Comparison of ENCODE assay signal across 8 cellular contexts in the genomic region with DNA sequence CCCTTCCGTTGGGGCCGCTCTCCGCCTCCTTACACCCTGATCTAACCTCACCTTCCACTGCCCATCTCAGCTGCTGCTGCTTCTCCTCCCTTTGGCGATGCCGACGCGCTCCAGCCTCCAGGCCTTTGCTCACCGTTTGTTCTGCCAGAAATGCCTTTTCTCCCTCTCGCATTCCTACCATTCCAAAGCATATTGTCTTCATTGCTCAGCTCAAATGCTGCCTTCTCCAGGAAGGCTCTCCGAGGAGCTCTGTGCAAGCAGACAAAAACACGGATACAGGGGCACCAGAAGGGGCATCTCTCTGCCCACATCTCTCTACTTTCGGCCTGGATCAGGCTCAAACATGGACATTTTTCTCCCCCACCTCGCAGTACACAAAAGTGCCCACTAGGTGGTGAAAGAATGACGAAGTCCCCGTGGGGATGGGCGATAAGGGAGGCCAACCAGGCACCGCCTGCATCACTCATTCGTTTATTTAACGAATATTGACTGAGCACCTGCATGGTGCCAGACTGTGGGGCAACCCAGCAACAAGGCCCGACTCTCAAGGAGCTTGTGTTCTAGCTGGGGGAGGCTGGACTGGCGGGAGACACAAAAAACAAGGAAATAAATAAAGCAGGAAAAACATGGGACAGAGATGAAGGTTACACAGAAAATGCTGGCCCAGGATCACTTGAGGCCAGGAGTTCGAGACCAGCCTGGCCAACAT. TPM values are rescaled to one million over a fixed set of nuclear protein-coding genes. Genes with fewer than 3 reads are reported as not detected.
DNase-seq lines count a peak whose midpoint lies in the region; ATAC-seq and TF ChIP-seq lines count a peak whose summit lies in the region.

No MANE protein-coding gene starts in this region.

- no peak overlapping the region for H3K4me3 ChIP-seq in hepatocyte
- H3K4me3 ChIP-seq in sigmoid colon, result peak overlapping the region in 1 of 4 donors; percentile 5

- peak overlapping the region; percentile 54 for H3K4me2 ChIP-seq in hepatocyte

- H4K20me1 ChIP-seq in hepatocyte (ENCODE audit: insufficient read depth, poor library complexity, severe bottlenecking), result no peaks in the 10 kb centered on the region

- H3K4me1 ChIP-seq in hepatocyte (ENCODE audit: insufficient read depth) (peaks cover 11% of the 10 kb centered on the region), sigmoid colon (peaks cover 0 to 13% (median 10%) of the 10 kb centered on the region in 4 donors)

- H3K27ac ChIP-seq in hepatocyte (no peak overlapping the region), sigmoid colon (peak overlapping the region; percentile 58 to 85 (median 68))

- 25% methylated on average over 22 of the region's 22 CpGs for WGBS in hepatocyte (ENCODE audit: low lambda C conversion rate, missing lambda C conversion rate)
- 27 to 31% methylated on average over 22 of the region's 22 CpGs for whole genome bisulfite sequencing in sigmoid colon, 2 donors

- H3K79me2 ChIP-seq in hepatocyte, result no peaks in the 10 kb centered on the region

- no peaks in the 10 kb centered on the region for H3K27me3 ChIP-seq in hepatocyte
- no peaks in the 10 kb centered on the region for H3K27me3 ChIP-seq in sigmoid colon

- H3K36me3 ChIP-seq in hepatocyte (replicated peaks; ENCODE audit: insufficient read depth, low read depth), result no peaks in the 10 kb centered on the region
- H3K36me3 ChIP-seq in sigmoid colon, result no peaks in the 10 kb centered on the region

- H3K9me2 ChIP-seq in hepatocyte (replicated peaks; ENCODE audit: insufficient read depth), result no peaks in the 10 kb centered on the region

- TF ChIP-seq POLR2A in sigmoid colon (IDR thresholded peaks at IDR 0.05), result no peak

- no peak for TF ChIP-seq EP300 in sigmoid colon (IDR thresholded peaks at IDR 0.05)

- H3K9me3 ChIP-seq in hepatocyte (ENCODE audit: low read depth), result no peaks in the 10 kb centered on the region
- H3K9me3 ChIP-seq in sigmoid colon, result no peaks in the 10 kb centered on the region

- peak; percentile 77 for TF ChIP-seq CTCF in hepatocyte (IDR thresholded peaks at IDR 0.05; ENCODE audit: poor library complexity)
- TF ChIP-seq CTCF in sigmoid colon (IDR thresholded peaks at IDR 0.05), result peak; percentile 65 to 88 (median 81)

- peak; percentile 59 for DNase-seq in NK-92 treated with Interleukin-12 subunit alpha and Interleukin-12 subunit beta, amount 100 ng/mL, for 24 hours (lab: John Stamatoyannopoulos, UW)
- DNase-seq in NK-92 (lab: John Stamatoyannopoulos, UW; ENCODE audit: unreplicated experiment) (no peak), NAMALWA (ENCODE audit: low spot score) (peak; percentile 95), T-helper 2 cell (peak in 4 of 5 experiments; percentile 50 to 83 (median 66)), anterior cingulate cortex (lab: John Stamatoyannopoulos, UW) (peak in 51 of 58 donors; percentile 15 to 76 (median 56)), hepatocyte (ENCODE audit: low spot score) (peak; percentile 88), sigmoid colon (peak; percentile 83)

- H2AFZ ChIP-seq in hepatocyte, result peak overlapping the region; percentile 35

- ATAC-seq in HG02798 (IDR thresholded peaks at IDR 0.05; ENCODE audit: poor library complexity, unreplicated experiment), result no peak

- intact Hi-C loops in sigmoid colon (cut with DNase I), result no loop called here

RNA-seq across cellular contexts. Expression of gene GRHPR, which starts 7.3 kb away (rescaled TPM):
- total RNA-seq in hepatocyte (164 and 168 TPM in 2 replicates), sigmoid colon (100 to 1,000 TPM; 127 to 165 (median 157) TPM)
- polyA plus RNA-seq in hepatocyte (119 and 137 TPM in 2 replicates), sigmoid colon (10 to 100 TPM; 84.1 to 94.9 (median 88.8) TPM)

RNA-seq across cellular contexts. Expression of gene ZBTB5, which starts 50.1 kb away (rescaled TPM):
- total RNA-seq in hepatocyte (16.1 and 21.8 TPM in 2 replicates), sigmoid colon (10 to 100 TPM in 2 of 4 donors, 1 to 10 TPM in 2; 7.2 to 11.1 (median 10.2) TPM)
- polyA plus RNA-seq in hepatocyte (3.8 and 4.3 TPM in 2 replicates), sigmoid colon (1 to 10 TPM; 3.6 to 7.7 (median 4.4) TPM)
